In the genomic region with DNA sequence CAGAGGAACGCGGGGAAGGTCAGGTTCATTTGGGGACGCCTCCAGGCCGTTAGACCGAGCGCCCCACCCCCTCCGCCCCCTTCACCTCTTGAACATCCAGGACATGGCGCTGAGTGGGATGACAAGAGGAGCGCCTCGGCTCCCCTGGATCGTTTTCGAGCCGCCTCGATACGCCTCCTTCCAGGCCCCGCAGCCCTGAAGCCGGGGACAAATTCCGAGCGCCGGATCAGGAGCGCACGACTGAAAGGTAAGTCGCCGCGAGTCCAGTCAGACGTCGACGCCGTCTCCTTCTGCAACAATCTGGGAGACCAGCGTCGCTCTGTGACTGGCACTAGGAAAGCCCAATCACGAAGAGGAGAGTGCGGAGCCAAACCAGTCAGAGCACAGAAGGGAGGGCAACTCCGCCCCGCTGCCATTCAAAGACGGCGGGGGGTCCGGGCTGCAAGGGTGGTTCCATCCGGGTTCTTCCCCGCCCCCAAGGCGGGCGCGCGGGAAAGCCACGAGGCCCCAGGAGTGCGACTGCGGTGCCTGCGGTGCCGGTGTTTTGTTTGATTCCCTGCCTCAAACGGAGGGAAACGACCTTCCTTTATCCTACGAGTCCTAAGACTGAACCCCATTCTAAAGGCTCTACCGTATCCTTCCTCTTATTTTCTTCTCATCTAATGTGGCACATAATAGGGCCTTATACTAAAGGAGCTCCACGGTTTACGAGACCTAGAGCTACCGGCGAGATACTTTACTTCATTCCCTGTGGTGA, we compare ENCODE assay signal across 8 cellular contexts. TPM values are rescaled to one million over a fixed set of nuclear protein-coding genes. Genes with fewer than 3 reads are reported as not detected.
DNase-seq lines count a peak whose midpoint lies in the region; ATAC-seq and TF ChIP-seq lines count a peak whose summit lies in the region.

A gene with protein sequence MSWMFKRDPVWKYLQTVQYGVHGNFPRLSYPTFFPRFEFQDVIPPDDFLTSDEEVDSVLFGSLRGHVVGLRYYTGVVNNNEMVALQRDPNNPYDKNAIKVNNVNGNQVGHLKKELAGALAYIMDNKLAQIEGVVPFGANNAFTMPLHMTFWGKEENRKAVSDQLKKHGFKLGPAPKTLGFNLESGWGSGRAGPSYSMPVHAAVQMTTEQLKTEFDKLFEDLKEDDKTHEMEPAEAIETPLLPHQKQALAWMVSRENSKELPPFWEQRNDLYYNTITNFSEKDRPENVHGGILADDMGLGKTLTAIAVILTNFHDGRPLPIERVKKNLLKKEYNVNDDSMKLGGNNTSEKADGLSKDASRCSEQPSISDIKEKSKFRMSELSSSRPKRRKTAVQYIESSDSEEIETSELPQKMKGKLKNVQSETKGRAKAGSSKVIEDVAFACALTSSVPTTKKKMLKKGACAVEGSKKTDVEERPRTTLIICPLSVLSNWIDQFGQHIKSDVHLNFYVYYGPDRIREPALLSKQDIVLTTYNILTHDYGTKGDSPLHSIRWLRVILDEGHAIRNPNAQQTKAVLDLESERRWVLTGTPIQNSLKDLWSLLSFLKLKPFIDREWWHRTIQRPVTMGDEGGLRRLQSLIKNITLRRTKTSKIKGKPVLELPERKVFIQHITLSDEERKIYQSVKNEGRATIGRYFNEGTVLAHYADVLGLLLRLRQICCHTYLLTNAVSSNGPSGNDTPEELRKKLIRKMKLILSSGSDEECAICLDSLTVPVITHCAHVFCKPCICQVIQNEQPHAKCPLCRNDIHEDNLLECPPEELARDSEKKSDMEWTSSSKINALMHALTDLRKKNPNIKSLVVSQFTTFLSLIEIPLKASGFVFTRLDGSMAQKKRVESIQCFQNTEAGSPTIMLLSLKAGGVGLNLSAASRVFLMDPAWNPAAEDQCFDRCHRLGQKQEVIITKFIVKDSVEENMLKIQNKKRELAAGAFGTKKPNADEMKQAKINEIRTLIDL (minus strand): TSS at position 302 of the 757 bp plus-strand sequence. CDS start 197 bp downstream, at position 105.

- peaks cover 6% of the 10 kb centered on the region for H3K36me3 Mint-ChIP-seq in activated T-helper 17 cell treated with anti-CD3 and anti-CD28 coated beads, Interleukin-2, amount 50 U/mL, for 72 hours (ENCODE audit: low read depth)
- H3K36me3 Mint-ChIP-seq in naive thymus-derived CD8-positive, alpha-beta T cell: peaks cover 6 to 24% (median 7%) of the 10 kb centered on the region in 3 donors

- no peaks in the 10 kb centered on the region for H3K27me3 ChIP-seq in Karpas-422 (ENCODE audit: low read length)

- H3K9me2 ChIP-seq in Karpas-422 (replicated peaks; ENCODE audit: insufficient read depth, low read length): no peaks in the 10 kb centered on the region

- peak within 1 kb of the TSS; percentile 94 for H3K4me3 Mint-ChIP-seq in activated T-helper 17 cell treated with anti-CD3 and anti-CD28 coated beads, Interleukin-2, amount 50 U/mL, for 72 hours
- H3K4me3 Mint-ChIP-seq in naive thymus-derived CD8-positive, alpha-beta T cell: peak within 1 kb of the TSS; percentile 94 to 99 (median 98)

- TF ChIP-seq CTCF in fibroblast of mammary gland (conservative IDR thresholded peaks at IDR 0.05; ENCODE audit: control insufficient read depth, insufficient read depth, low read depth, low read length): no peak

- no peaks in the 10 kb centered on the region for H3K9me3 Mint-ChIP-seq in activated T-helper 17 cell treated with anti-CD3 and anti-CD28 coated beads, Interleukin-2, amount 50 U/mL, for 72 hours
- H3K9me3 Mint-ChIP-seq in naive thymus-derived CD8-positive, alpha-beta T cell: no peaks in the 10 kb centered on the region

- H4K20me1 ChIP-seq in Karpas-422 (ENCODE audit: insufficient read depth, low read depth, low read length): no peaks in the 10 kb centered on the region

- peak; percentile 99 for ATAC-seq in GM21786 (IDR thresholded peaks at IDR 0.05; ENCODE audit: unreplicated experiment)
- ATAC-seq in activated T-helper 17 cell treated with anti-CD3 and anti-CD28 coated beads, Interleukin-2, amount 50 U/mL, for 72 hours (replicated peaks): peak; percentile 99
- ATAC-seq in naive thymus-derived CD8-positive, alpha-beta T cell: peak; percentile 98

- peak within 1 kb of the TSS; percentile 81; the same call in 1 of the 2 replicates for H2AFZ ChIP-seq in Karpas-422 (ENCODE audit: low read length)

- peaks cover 11% of the 10 kb centered on the region for H3K36me3 ChIP-seq in Karpas-422 (ENCODE audit: insufficient read depth, low read length)

- H3K4me3 ChIP-seq in Karpas-422 (ENCODE audit: low read length) (peak within 1 kb of the TSS; percentile 76), fibroblast of mammary gland (ENCODE audit: control insufficient read depth, low read depth, low read length) (peak within 1 kb of the TSS; percentile 94)

- no peaks in the 10 kb centered on the region for H3K27me3 Mint-ChIP-seq in activated T-helper 17 cell treated with anti-CD3 and anti-CD28 coated beads, Interleukin-2, amount 50 U/mL, for 72 hours
- no peaks in the 10 kb centered on the region for H3K27me3 Mint-ChIP-seq in naive thymus-derived CD8-positive, alpha-beta T cell

- H3K9ac ChIP-seq in Karpas-422 (ENCODE audit: low read length): peak within 1 kb of the TSS; percentile 81

- peaks cover 49% of the 10 kb centered on the region for H3K79me2 ChIP-seq in Karpas-422 (ENCODE audit: low read length)

- H3K27ac ChIP-seq in Karpas-422 (ENCODE audit: low read length): peak within 1 kb of the TSS; percentile 64

- H3K4me1 Mint-ChIP-seq in activated T-helper 17 cell treated with anti-CD3 and anti-CD28 coated beads, Interleukin-2, amount 50 U/mL, for 72 hours: peaks cover 13% of the 10 kb centered on the region
- H3K4me1 Mint-ChIP-seq in naive thymus-derived CD8-positive, alpha-beta T cell: peaks cover 10 to 25% (median 22%) of the 10 kb centered on the region in 4 donors

- H3K27ac Mint-ChIP-seq in activated T-helper 17 cell treated with anti-CD3 and anti-CD28 coated beads, Interleukin-2, amount 50 U/mL, for 72 hours: peak within 1 kb of the TSS; percentile 78
- peak within 1 kb of the TSS; percentile 79 to 98 (median 95) for H3K27ac Mint-ChIP-seq in naive thymus-derived CD8-positive, alpha-beta T cell

- POLR2A ChIA-PET in naive thymus-derived CD8-positive, alpha-beta T cell (lab: Charles Lee): interaction anchor here (0.7 to 1.8 kb wide), 4 partner anchors 43 to 1322 kb away, joined by 3 to 9 read pairs (median 4); partner anchors contain the start of genes HPS3 and TSC22D2

- peak; percentile 94 for DNase-seq in DMS79 (lab: John Stamatoyannopoulos, UW)
- peak; percentile 99 for DNase-seq in Karpas-422
- peak; percentile 93 for DNase-seq in RPMI8226
- DNase-seq in fibroblast of mammary gland (ENCODE audit: low read depth): peak; percentile 98
- DNase-seq in naive thymus-derived CD8-positive, alpha-beta T cell: peak; percentile 86 to 96 (median 91)
- peak; percentile 83 to 90 (median 87) for DNase-seq in stimulated activated naive CD4-positive, alpha-beta T cell (lab: John Stamatoyannopoulos, UW)

- H3K4me2 ChIP-seq in Karpas-422 (ENCODE audit: low read depth, low read length, poor library complexity, severe bottlenecking): peak within 1 kb of the TSS; percentile 74

- H3K9me3 ChIP-seq in Karpas-422 (ENCODE audit: low read length): no peaks in the 10 kb centered on the region

- H3K4me1 ChIP-seq in Karpas-422 (ENCODE audit: low read length): peaks cover 52% of the 10 kb centered on the region

RNA-seq across cellular contexts. Expression of the gene that starts here (rescaled TPM):
- total RNA-seq in Karpas-422 (2014; rRNA removed; shearing (Covaris generic); ENCODE audit: low replicate concordance): 53.8 and 84.9 TPM in 2 replicates
- 10 to 100 TPM; 24.5 to 28.2 TPM for total RNA-seq in activated T-helper 17 cell treated with anti-CD3 and anti-CD28 coated beads, Interleukin-2, amount 50 U/mL, for 72 hours
- 10 to 100 TPM; 29.0 to 34.6 TPM for total RNA-seq in naive thymus-derived CD8-positive, alpha-beta T cell
- 10 to 100 TPM; 26.1 to 31.3 (median 31.0) TPM for polyA plus RNA-seq in naive thymus-derived CD8-positive, alpha-beta T cell

Comparison
In these comparisons a context has a peak if more than half of its experiments do, and no peak if none do; other contexts are left out.
1. Peak in every context shown above with its lines: DNase-seq, ATAC-seq, H3K4me3 ChIP-seq and H3K27ac ChIP-seq.